11 cellular contexts compared by ENCODE assay signal in genomic region chr9:128102861-128103588, GRCh38. TPM values are rescaled to one million over a fixed set of nuclear protein-coding genes. Genes with fewer than 3 reads are reported as not detected.
DNase-seq lines count a peak whose midpoint lies in the region; ATAC-seq and TF ChIP-seq lines count a peak whose summit lies in the region.
"Had no signal": no experiment of that assay in that cellular context is flagged by ENCODE, and none has a peak within 500 bp of the region (broad histone marks: within the 10 kb centered on the region; RNA-seq: fewer than 3 reads in every experiment).

No MANE protein-coding gene starts in this region.

- intact Hi-C loops in adrenal gland (cut with DNase I): no loop called here
- intact Hi-C loops in vagina (cut with DNase I): no loop called here

- H3K27ac ChIP-seq in adrenal gland: peak overlapping the region in 3 of 5 donors; percentile 55 to 98 (median 92)
- H3K27ac ChIP-seq in vagina: peak overlapping the region; percentile 91
- H3K27ac ChIP-seq: epithelial cell of prostate had no signal

- H3K27me3 ChIP-seq in adrenal gland (no peaks in the 10 kb centered on the region), mucosa of stomach (ENCODE audit: control insufficient read depth, insufficient read depth, low read length) (no peaks in the 10 kb centered on the region), vagina (no peaks in the 10 kb centered on the region)

- 81 to 90% (median 86%) methylated on average over 16 to 23 of the region's 23 CpGs for WGBS in adrenal gland, 4 donors

- H3K27ac Mint-ChIP-seq in stimulated activated naive CD8-positive, alpha-beta T cell treated with anti-CD3 and anti-CD28 coated beads, Interleukin-15, Interleukin-2, amounts not matched to agents 100 ng/mL and 50 ng/mL, for 24 hours: peak overlapping the region; percentile 45

- H3K36me3 ChIP-seq in adrenal gland (replicated peaks in 1 of 2): peaks cover 0 to 67% of the 10 kb centered on the region in 2 donors
- peaks cover 36% of the 10 kb centered on the region for H3K36me3 ChIP-seq in mucosa of stomach (ENCODE audit: control insufficient read depth, insufficient read depth, low read length)
- H3K36me3 ChIP-seq in vagina: peaks cover 4 to 59% of the 10 kb centered on the region in 2 donors

- no peak for TF ChIP-seq POLR2A in adrenal gland (IDR thresholded peaks at IDR 0.05)
- no peak for TF ChIP-seq POLR2A in vagina (IDR thresholded peaks at IDR 0.05)

- no peaks in the 10 kb centered on the region for H3K9me3 Mint-ChIP-seq in stimulated activated naive CD8-positive, alpha-beta T cell treated with anti-CD3 and anti-CD28 coated beads, Interleukin-15, Interleukin-2, amounts not matched to agents 100 ng/mL and 50 ng/mL, for 24 hours

- no peak overlapping the region for H3K4me3 Mint-ChIP-seq in stimulated activated naive CD8-positive, alpha-beta T cell treated with anti-CD3 and anti-CD28 coated beads, Interleukin-15, Interleukin-2, amounts not matched to agents 100 ng/mL and 50 ng/mL, for 24 hours

- no peak for DNase-seq in stimulated activated naive CD8-positive, alpha-beta T cell treated with anti-CD3 and anti-CD28 coated beads, Interleukin-15, Interleukin-2, amounts not matched to agents 100 U/mL and 50 U/mL, for 24 hours
- DNase-seq in adrenal gland: peak in 6 of 7 donors; percentile 55 to 84 (median 64)
- DNase-seq in vagina (ENCODE audit: extremely low spot score in 2 of 2): no peak
- DNase-seq in middle frontal gyrus (ENCODE audit: extremely low spot score, low spot score): no peak

- peaks cover 47% of the 10 kb centered on the region for H3K36me3 Mint-ChIP-seq in stimulated activated naive CD8-positive, alpha-beta T cell treated with anti-CD3 and anti-CD28 coated beads, Interleukin-15, Interleukin-2, amounts not matched to agents 100 ng/mL and 50 ng/mL, for 24 hours (ENCODE audit: low read depth)

- H3K4me3 ChIP-seq in adrenal gland: no peak overlapping the region
- no peak overlapping the region for H3K4me3 ChIP-seq in mucosa of stomach (ENCODE audit: low read length)
- no peak overlapping the region for H3K4me3 ChIP-seq in vagina

- H3K4me1 Mint-ChIP-seq in stimulated activated naive CD8-positive, alpha-beta T cell treated with anti-CD3 and anti-CD28 coated beads, Interleukin-15, Interleukin-2, amounts not matched to agents 100 ng/mL and 50 ng/mL, for 24 hours (ENCODE audit: low read depth): peaks cover 50% of the 10 kb centered on the region

- peak overlapping the region; percentile 44 for H3K9ac ChIP-seq in mucosa of stomach (ENCODE audit: low read length)

- H3K4me1 ChIP-seq in adrenal gland (replicated peaks in 1 of 2) (peaks cover 42 to 55% of the 10 kb centered on the region in 2 donors), mucosa of stomach (ENCODE audit: control insufficient read depth, insufficient read depth, low read length) (peaks cover 87% of the 10 kb centered on the region), vagina (peaks cover 57% of the 10 kb centered on the region)

- no peak for ATAC-seq in stimulated activated naive CD8-positive, alpha-beta T cell treated with anti-CD3 and anti-CD28 coated beads, Interleukin-15, Interleukin-2, amounts not matched to agents 100 U/mL and 50 U/mL, for 24 hours
- ATAC-seq in HG03520 (IDR thresholded peaks at IDR 0.05; ENCODE audit: unreplicated experiment): no peak
- ATAC-seq in HG02885 (IDR thresholded peaks at IDR 0.05; ENCODE audit: poor library complexity, unreplicated experiment): no peak

- TF ChIP-seq CTCF in adrenal gland (IDR thresholded peaks at IDR 0.05) (no peak), vagina (IDR thresholded peaks at IDR 0.05) (no peak)

- H3K27me3 Mint-ChIP-seq in stimulated activated naive CD8-positive, alpha-beta T cell treated with anti-CD3 and anti-CD28 coated beads, Interleukin-15, Interleukin-2, amounts not matched to agents 100 ng/mL and 50 ng/mL, for 24 hours: no peaks in the 10 kb centered on the region

- H3K9me3 ChIP-seq in adrenal gland (replicated peaks in 1 of 3) (no peaks in the 10 kb centered on the region), mucosa of stomach (ENCODE audit: control insufficient read depth, low read length) (no peaks in the 10 kb centered on the region), vagina (no peaks in the 10 kb centered on the region)

RNA-seq across cellular contexts. Expression of gene PTGES2, which starts 24.5 kb away (rescaled TPM):
- total RNA-seq in adrenal gland: 100 to 1,000 TPM in 4 of 8 donors, 10 to 100 TPM in 4; 82.5 to 147 (median 101) TPM
- 100 to 1,000 TPM in 2 of 3 donors, 10 to 100 TPM in 1; 69.5 to 104 (median 101) TPM for polyA plus RNA-seq in adrenal gland
- total RNA-seq in vagina: 101 TPM

RNA-seq across cellular contexts. Expression of gene SLC25A25, which starts 35.0 kb away (rescaled TPM):
- total RNA-seq in adrenal gland (10 to 100 TPM; 11.4 to 60.6 (median 25.5) TPM), vagina (44.4 TPM)
- polyA plus RNA-seq in adrenal gland: 10 to 100 TPM; 13.6 to 14.1 (median 13.9) TPM

RNA-seq across cellular contexts. Expression of gene NAIF1, which starts 35.9 kb away (rescaled TPM):
- total RNA-seq in adrenal gland (10 to 100 TPM in 6 of 8 donors, 1 to 10 TPM in 2; 8.0 to 20.7 (median 12.2) TPM), vagina (13.3 TPM)
- polyA plus RNA-seq in adrenal gland: 10 to 100 TPM in 2 of 3 donors, 1 to 10 TPM in 1; 6.6 to 12.8 (median 10.8) TPM

RNA-seq across cellular contexts. Expression of gene LCN2, which starts 46.2 kb away (rescaled TPM):
- total RNA-seq in adrenal gland (10 to 100 TPM in 1 of 8 donors, 1 to 10 TPM in 4, not detected in 3; 1.0 to 48.2 (median 1.2) TPM), vagina (136 TPM)
- polyA plus RNA-seq in adrenal gland: 1 to 10 TPM in 2 of 3 donors, under 1 TPM in 1; 0.37 to 1.9 (median 1.7) TPM
- total RNA-seq: lung microvascular endothelial cell, M059J had no signal

RNA-seq across cellular contexts. Expression of gene BBLN, which starts 57.0 kb away (rescaled TPM):
- total RNA-seq in adrenal gland (1,000 to 10,000 TPM in 4 of 8 donors, 100 to 1,000 TPM in 4; 199 to 1,914 (median 666) TPM), vagina (134 TPM)
- 100 to 1,000 TPM in 2 of 3 donors, 1 to 10 TPM in 1; 5.5 to 924 (median 522) TPM for polyA plus RNA-seq in adrenal gland

Comparison
In these comparisons a context has a peak if more than half of its experiments do, and no peak if none do; other contexts are left out.
1. DNase-seq: peak in adrenal gland (6 of 7); none in stimulated activated naive CD8-positive, alpha-beta T cell treated with anti-CD3 and anti-CD28 coated beads, Interleukin-15, Interleukin-2, amounts not matched to agents 100 U/mL and 50 U/mL, for 24 hours (single experiment), vagina (0 of 2) and middle frontal gyrus (single experiment).